ENCODE assay signal across 22 cellular contexts in the genomic region with DNA sequence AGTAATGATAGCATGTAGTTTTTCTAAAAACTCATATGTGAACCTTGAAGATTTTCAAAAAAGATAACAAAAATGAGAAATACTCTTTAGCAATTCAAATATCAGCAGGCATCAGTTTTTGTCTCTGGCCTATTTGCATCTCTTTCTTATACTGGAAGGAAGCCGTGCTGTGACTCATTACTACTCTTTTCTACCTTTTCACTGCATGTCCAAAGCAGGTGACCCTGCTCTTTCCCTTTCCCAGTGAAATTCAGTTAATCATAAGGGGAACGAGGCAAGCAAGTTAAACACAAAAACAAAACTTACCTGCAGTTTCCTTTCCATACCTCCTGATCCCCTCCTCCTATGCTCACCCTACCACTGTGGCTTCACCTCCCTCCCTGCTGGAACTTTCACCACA. TPM values are rescaled to one million over a fixed set of nuclear protein-coding genes. Genes with fewer than 3 reads are reported as not detected.
A peak's percentile ranks its signal among the peaks of the same experiment; 100 is the strongest.
DNase-seq lines count a peak whose midpoint lies in the region; ATAC-seq and TF ChIP-seq lines count a peak whose summit lies in the region.
"Had no signal": no experiment of that assay in that cellular context is flagged by ENCODE, and none has a peak within 500 bp of the region (broad histone marks: within the 10 kb centered on the region; RNA-seq: fewer than 3 reads in every experiment).

No MANE protein-coding gene starts in this region.

- no peak for TF ChIP-seq EP300 in stomach (IDR thresholded peaks at IDR 0.05)

- no peaks in the 10 kb centered on the region for H3K36me3 Mint-ChIP-seq in activated CD8-positive, alpha-beta memory T cell treated with anti-CD3 and anti-CD28 coated beads, Interleukin-2, amount 10 ng/mL, durations not matched to agents 7 days and 5 days
- H3K36me3 Mint-ChIP-seq: activated naive CD8-positive, alpha-beta T cell; neural progenitor cell had no signal

- H3K9ac ChIP-seq in ES-I3 (ENCODE audit: low read depth, low read length) (peak overlapping the region; percentile 3; the same call in 1 of the 2 replicates), HCT116 (ENCODE audit: low read length) (no peak overlapping the region), OCI-LY3 (ENCODE audit: low read length) (no peak overlapping the region)
- H3K9ac ChIP-seq: neural progenitor cell had no signal

- no peaks in the 10 kb centered on the region for H3K36me3 ChIP-seq in ES-I3 (ENCODE audit: insufficient read depth, low read length)
- H3K36me3 ChIP-seq in HCT116 (ENCODE audit: control insufficient read depth in 1 of 2, insufficient read depth in 2 of 2, low read length in 2 of 2): no peaks in the 10 kb centered on the region
- no peaks in the 10 kb centered on the region for H3K36me3 ChIP-seq in OCI-LY3 (replicated peaks; ENCODE audit: low read depth, low read length)
- H3K36me3 ChIP-seq in stomach: no peaks in the 10 kb centered on the region
- H3K36me3 ChIP-seq: heart right ventricle, lower lobe of right lung, neural progenitor cell, upper lobe of right lung had no signal

- no peaks in the 10 kb centered on the region for H3K27me3 ChIP-seq in HCT116 (ENCODE audit: insufficient read depth, low read length)
- no peaks in the 10 kb centered on the region for H3K27me3 ChIP-seq in OCI-LY3 (ENCODE audit: low read depth, low read length)
- H3K27me3 ChIP-seq in stomach: no peaks in the 10 kb centered on the region
- H3K27me3 ChIP-seq: heart right ventricle, neural progenitor cell, upper lobe of right lung had no signal

- no peak overlapping the region for H3K4me3 Mint-ChIP-seq in activated CD8-positive, alpha-beta memory T cell treated with anti-CD3 and anti-CD28 coated beads, Interleukin-2, amount 10 ng/mL, durations not matched to agents 7 days and 5 days
- H3K4me3 Mint-ChIP-seq: activated naive CD8-positive, alpha-beta T cell; activated T-helper 1 cell treated with anti-CD3 and anti-CD28 coated beads, Interleukin-12 subunit alpha, Interleukin-12 subunit beta, Interleukin-2, Interleukin-4 antibody, amounts not matched to agents 30 ng/mL and 10 ng/mL and 1 ng/mL, durations not matched to agents 14 hours and 24 hours and 36 hours; neural progenitor cell; stimulated activated naive CD8-positive, alpha-beta T cell treated with anti-CD3 and anti-CD28 coated beads, Interleukin-15, Interleukin-2, amounts not matched to agents 100 ng/mL and 50 ng/mL, for 24 hours had no signal

- intact Hi-C loops in HCT116 (cut with micrococcal nuclease): no loop called here
- intact Hi-C loops in stomach (cut with DNase I; ENCODE audit: low total_unique reads): no loop called here

- no peaks in the 10 kb centered on the region for H4K20me1 ChIP-seq in HCT116 (ENCODE audit: insufficient read depth)
- no peaks in the 10 kb centered on the region for H4K20me1 ChIP-seq in OCI-LY3 (ENCODE audit: insufficient read depth, low read length)

- no peak for TF ChIP-seq RAD21 in HCT116 (IDR thresholded peaks at IDR 0.05; ENCODE audit: low read depth)

- no peaks in the 10 kb centered on the region for H3K4me1 Mint-ChIP-seq in activated CD8-positive, alpha-beta memory T cell treated with anti-CD3 and anti-CD28 coated beads, Interleukin-2, amount 10 ng/mL, durations not matched to agents 7 days and 5 days

- H3K9me3 ChIP-seq in ES-I3 (ENCODE audit: control insufficient read depth, insufficient read depth, low read length): no peaks in the 10 kb centered on the region
- H3K9me3 ChIP-seq in HCT116 (ENCODE audit: control insufficient read depth in 1 of 2, insufficient read depth in 1 of 2, low read depth in 1 of 2, low read length in 2 of 2): no peaks in the 10 kb centered on the region
- H3K9me3 ChIP-seq in OCI-LY3 (ENCODE audit: insufficient read depth, low read length): no peaks in the 10 kb centered on the region
- H3K9me3 ChIP-seq in stomach: no peaks in the 10 kb centered on the region
- H3K9me3 ChIP-seq: heart right ventricle, lower lobe of right lung, upper lobe of right lung had no signal

- POLR2A ChIA-PET in HCT116 (lab: Charles Lee): no interaction called here

- RAD21 ChIA-PET in HCT116 (lab: Charles Lee; ENCODE audit: low non-redundant PET in 1 of 2, low total read pairs in 2 of 2, uncharacterized antibody in 2 of 2, unreplicated experiment in 2 of 2): no interaction called here

- no peak for TF ChIP-seq CTCF in HCT116 (IDR thresholded peaks at IDR 0.05 in 2 of 3, conservative IDR thresholded peaks at IDR 0.05 in 1 of 3; ENCODE audit: borderline replicate concordance in 1 of 3, insufficient read depth in 1 of 3, low read depth in 2 of 3, low read length in 2 of 3)
- no peak for TF ChIP-seq CTCF in OCI-LY3 (IDR thresholded peaks at IDR 0.05; ENCODE audit: low read depth, low read length)
- no peak for TF ChIP-seq CTCF in stomach (IDR thresholded peaks at IDR 0.05)

- no peak overlapping the region for H3K27ac ChIP-seq in HCT116 (ENCODE audit: low read depth, low read length)
- no peak overlapping the region for H3K27ac ChIP-seq in OCI-LY3 (ENCODE audit: low read length)
- H3K27ac ChIP-seq in stomach: peak overlapping the region in 1 of 5 donors; percentile 40
- H3K27ac ChIP-seq: lower lobe of right lung, neural progenitor cell, skin epidermis, upper lobe of right lung had no signal

- no peaks in the 10 kb centered on the region for H3K9me2 ChIP-seq in HCT116 (ENCODE audit: insufficient read depth)

- no peak overlapping the region for H3K4me3 ChIP-seq in HCT116 (replicated peaks in 1 of 2; ENCODE audit: low read depth in 1 of 2, low read length in 2 of 2)
- no peak overlapping the region for H3K4me3 ChIP-seq in OCI-LY3 (ENCODE audit: low read length)
- no peak overlapping the region for H3K4me3 ChIP-seq in stomach
- H3K4me3 ChIP-seq: heart right ventricle, lower lobe of right lung, neural progenitor cell, skin epidermis, upper lobe of right lung had no signal

- H2AFZ ChIP-seq in HCT116 (ENCODE audit: low read depth, low read length, poor library complexity, severe bottlenecking) (peak overlapping the region; percentile 77), OCI-LY3 (ENCODE audit: low read depth, low read length) (no peak overlapping the region)
- H2AFZ ChIP-seq: neural progenitor cell had no signal

- H3K4me2 ChIP-seq in HCT116 (ENCODE audit: low read length) (no peak overlapping the region), OCI-LY3 (ENCODE audit: low read length) (peak overlapping the region; percentile 2; the same call in 1 of the 2 replicates)
- H3K4me2 ChIP-seq: neural progenitor cell had no signal

- CTCF ChIA-PET in HCT116 (lab: Charles Lee): no interaction called here
- CTCF ChIA-PET in activated CD8-positive, alpha-beta memory T cell treated with anti-CD3 and anti-CD28 coated beads, Interleukin-2, amount 10 ng/mL, durations not matched to agents 7 days and 5 days (lab: Charles Lee): no interaction called here

- H3K27ac Mint-ChIP-seq in activated CD8-positive, alpha-beta memory T cell treated with anti-CD3 and anti-CD28 coated beads, Interleukin-2, amount 10 ng/mL, durations not matched to agents 7 days and 5 days: no peak overlapping the region
- H3K27ac Mint-ChIP-seq: activated naive CD8-positive, alpha-beta T cell; activated T-helper 1 cell treated with anti-CD3 and anti-CD28 coated beads, Interleukin-12 subunit alpha, Interleukin-12 subunit beta, Interleukin-2, Interleukin-4 antibody, amounts not matched to agents 30 ng/mL and 10 ng/mL and 1 ng/mL, durations not matched to agents 14 hours and 24 hours and 36 hours; neural progenitor cell; stimulated activated naive CD8-positive, alpha-beta T cell treated with anti-CD3 and anti-CD28 coated beads, Interleukin-15, Interleukin-2, amounts not matched to agents 100 ng/mL and 50 ng/mL, for 24 hours had no signal

- ATAC-seq in HCT116 (no peak), GM21576 (IDR thresholded peaks at IDR 0.05; ENCODE audit: unreplicated experiment) (no peak)
- ATAC-seq in activated CD8-positive, alpha-beta memory T cell treated with anti-CD3 and anti-CD28 coated beads, Interleukin-2, amount 10 ng/mL, durations not matched to agents 7 days and 5 days: no peak
- ATAC-seq: heart right ventricle, lower lobe of right lung, upper lobe of right lung had no signal

- TF ChIP-seq POLR2A in HCT116 (IDR thresholded peaks at IDR 0.05; ENCODE audit: borderline replicate concordance, extremely low read depth, insufficient read depth, insufficient read length) (no peak), stomach (IDR thresholded peaks at IDR 0.05) (no peak)

- WGBS in stomach, 5 donors: 54 to 60% (median 57%) methylated on average over 2 of the region's 2 CpGs

- peaks cover 23% of the 10 kb centered on the region for H3K4me1 ChIP-seq in ES-I3 (ENCODE audit: insufficient read depth, low read length)
- peaks cover 0 to 19% of the 10 kb centered on the region in 2 experiments; a peak in 2 of 4 replicates for H3K4me1 ChIP-seq in HCT116 (ENCODE audit: control insufficient read depth in 1 of 2, insufficient read depth in 2 of 2, low read length in 2 of 2)
- peaks cover 43% of the 10 kb centered on the region for H3K4me1 ChIP-seq in OCI-LY3 (ENCODE audit: low read length)
- H3K4me1 ChIP-seq in stomach: peaks cover 0 to 21% (median 0%) of the 10 kb centered on the region in 4 donors
- H3K4me1 ChIP-seq: heart right ventricle, lower lobe of right lung, neural progenitor cell, upper lobe of right lung had no signal

- no TSS peak for BruUV-seq in HCT116 (replicated peaks; lab: Mats Ljungman, UMichigan)

- H3K27me3 Mint-ChIP-seq in activated CD8-positive, alpha-beta memory T cell treated with anti-CD3 and anti-CD28 coated beads, Interleukin-2, amount 10 ng/mL, durations not matched to agents 7 days and 5 days: peaks cover 45% of the 10 kb centered on the region

- H3K9me3 Mint-ChIP-seq in activated CD8-positive, alpha-beta memory T cell treated with anti-CD3 and anti-CD28 coated beads, Interleukin-2, amount 10 ng/mL, durations not matched to agents 7 days and 5 days (ENCODE audit: low read depth): no peaks in the 10 kb centered on the region
- H3K9me3 Mint-ChIP-seq: activated T-helper 1 cell treated with anti-CD3 and anti-CD28 coated beads, Interleukin-12 subunit alpha, Interleukin-12 subunit beta, Interleukin-2, Interleukin-4 antibody, amounts not matched to agents 30 ng/mL and 10 ng/mL and 1 ng/mL, durations not matched to agents 14 hours and 24 hours and 36 hours; neural progenitor cell; stimulated activated naive CD8-positive, alpha-beta T cell treated with anti-CD3 and anti-CD28 coated beads, Interleukin-15, Interleukin-2, amounts not matched to agents 100 ng/mL and 50 ng/mL, for 24 hours had no signal

- H3K79me2 ChIP-seq in HCT116 (ENCODE audit: insufficient read depth, low read length) (no peaks in the 10 kb centered on the region), OCI-LY3 (ENCODE audit: low read length) (no peaks in the 10 kb centered on the region)

- DNase-seq in HCT116 (ENCODE audit: low read depth, low spot score) (no peak), kidney tubule cell (ENCODE audit: low spot score) (peak; percentile 68), superior temporal gyrus (ENCODE audit: extremely low spot score) (no peak), stomach (no peak)
- no peak for DNase-seq in activated CD8-positive, alpha-beta memory T cell treated with anti-CD3 and anti-CD28 coated beads, Interleukin-2, amount 10 ng/mL, durations not matched to agents 7 days and 5 days
- DNase-seq: activated CD4-positive, alpha-beta T cell treated with anti-CD3 and anti-CD28 coated beads for 4 hours; DMS79 treated with DMSO at 0.1 percent for 48 hours; heart right ventricle; lower lobe of right lung; NCI-H1436; NCI-H69; Right ventricle myocardium superior; upper lobe of right lung had no signal

RNA-seq across cellular contexts. Expression of gene SPATA4, which starts 9.3 kb away (rescaled TPM):
- 0.20 TPM for total RNA-seq in HCT116 (2021; ENCODE audit: unreplicated experiment)
- 0.14 TPM in 1 of 2 replicates, not detected in the other for polyA plus RNA-seq in HCT116 (2012)
- total RNA-seq in activated CD8-positive, alpha-beta memory T cell treated with anti-CD3 and anti-CD28 coated beads, Interleukin-2, amount 10 ng/mL, durations not matched to agents 7 days and 5 days: not detected
- total RNA-seq in stomach: not detected
- polyA plus RNA-seq in stomach: under 1 TPM in 1 of 3 donors, not detected in 2; 0.13 TPM
- total RNA-seq: A172; activated T-helper 1 cell treated with anti-CD3 and anti-CD28 coated beads, Interleukin-12 subunit alpha, Interleukin-12 subunit beta, Interleukin-2, Interleukin-4 antibody, amounts not matched to agents 30 ng/mL and 10 ng/mL and 1 ng/mL, durations not matched to agents 14 hours and 24 hours and 36 hours; upper lobe of right lung had no signal
